Comparison of ENCODE assay signal across 3 cellular contexts in genomic region chr7:38244516-38244915, GRCh38.
A peak's percentile ranks its signal among the peaks of the same experiment; 100 is the strongest.
TF ChIP-seq lines count a peak whose summit lies in the region.

No MANE protein-coding gene starts in this region.

TF ChIP-seq in GM23338, 12 proteins besides CTCF, POLR2A, EP300 and RAD21 (continued from another document):
- no peak for TF ChIP-seq REST (IDR thresholded peaks at IDR 0.05; ENCODE audit: unreplicated experiment)
- TF ChIP-seq ZNF331 (CRISPR knock-in tag; IDR thresholded peaks at IDR 0.05; ENCODE audit: low read depth): no peak
- TF ChIP-seq STAT1 (IDR thresholded peaks at IDR 0.05; ENCODE audit: unreplicated experiment): no peak

TF ChIP-seq in K562, 482 proteins besides CTCF, POLR2A, EP300 and RAD21 (continued from another document):
- TF ChIP-seq MLLT1 (IDR thresholded peaks at IDR 0.05): 0 out of 4 replicates have a peak, but pooled peaks of 1 of the 2 experiments have one; percentile 18
- TF ChIP-seq ZFX (CRISPR knock-in tag; IDR thresholded peaks at IDR 0.05): peak; percentile 39
TF ChIP-seq in K562: peak in this region for 2.

TF ChIP-seq in HepG2, 621 proteins besides CTCF, POLR2A, EP300 and RAD21:
- no peak for TF ChIP-seq ZNF609 (CRISPR knock-in tag; IDR thresholded peaks at IDR 0.05; ENCODE audit: borderline replicate concordance)
- TF ChIP-seq ZNF230 (CRISPR knock-in tag; IDR thresholded peaks at IDR 0.05): no peak
- TF ChIP-seq ZNF142 (CRISPR knock-in tag; IDR thresholded peaks at IDR 0.05): no peak
- TF ChIP-seq MTF2 (CRISPR knock-in tag; IDR thresholded peaks at IDR 0.05; ENCODE audit: borderline replicate concordance): no peak
- no peak for TF ChIP-seq ZNF646 (CRISPR knock-in tag; IDR thresholded peaks at IDR 0.05)
- no peak for TF ChIP-seq ZNF17 (CRISPR knock-in tag; IDR thresholded peaks at IDR 0.05)
- TF ChIP-seq ATF7-NPFF (CRISPR knock-in tag; IDR thresholded peaks at IDR 0.05; ENCODE audit: low read depth): no peak
- TF ChIP-seq ZNF251 (CRISPR knock-in tag; IDR thresholded peaks at IDR 0.05): no peak
- TF ChIP-seq ZNF572 (CRISPR knock-in tag; IDR thresholded peaks at IDR 0.05): no peak
- no peak for TF ChIP-seq TMF1 (CRISPR knock-in tag; IDR thresholded peaks at IDR 0.05; ENCODE audit: low read depth)
